31 cellular contexts compared by ENCODE assay signal in genomic region chr2:219676586-219676985, GRCh38. TPM values are rescaled to one million over a fixed set of nuclear protein-coding genes. Genes with fewer than 3 reads are reported as not detected.
"Had no signal": no experiment of that assay in that cellular context is flagged by ENCODE, and none has a peak within 500 bp of the region (broad histone marks: within the 10 kb centered on the region; RNA-seq: fewer than 3 reads in every experiment).

No MANE protein-coding gene starts in this region.

- H3K4me3 ChIP-seq: adrenal gland, cardiac muscle cell, MG63 had no signal

- DNase-seq: activated B cell treated with CpG ODN at 0.5 μM for 24 hours; activated CD4-positive, alpha-beta memory T cell treated with anti-CD3 and anti-CD28 coated beads for 36 hours; activated CD4-positive, alpha-beta T cell treated with anti-CD3 and anti-CD28 coated beads for 4 hours; activated CD4-positive, alpha-beta T cell treated with anti-CD3 and anti-CD28 coated beads, Interleukin-2, amount 50 U/mL, for 1 hour; activated CD4-positive, CD25-positive, alpha-beta regulatory T cell treated with anti-CD3 and anti-CD28 coated beads, Interleukin-2, amount 50 U/mL, for 72 hours; activated CD8-positive, alpha-beta memory T cell treated with anti-CD3 and anti-CD28 coated beads, Interleukin-2, amount 50 U/mL, for 4 hours; activated gamma-delta T cell treated with Interleukin-2 at 50 U/mL for 16 hours; activated naive CD4-positive, alpha-beta T cell treated with anti-CD3 and anti-CD28 coated beads for 36 hours; activated T-cell treated with anti-CD3 and anti-CD28 coated beads for 4 hours; activated T-cell treated with anti-CD3 and anti-CD28 coated beads, Interleukin-2, amount 50 U/mL, for 4 hours; adrenal gland; Karpas-422; KBM-7; MG63; NCI-H1092; NCI-H1436 treated with DMSO at 0.1 percent for 48 hours; NCI-H1694 treated with DMSO at 0.1 percent for 48 hours; NCI-H2029; NCI-H345; NCI-H524 treated with DMSO at 0.1 percent for 48 hours; NCI-H748 treated with DMSO at 0.1 percent for 48 hours; NK-92 treated with Interleukin-12 subunit alpha and Interleukin-12 subunit beta, amount 100 ng/mL, for 24 hours; Right ventricle myocardium superior; SW 1271; T-helper 1 cell; T-helper 2 cell; T-helper 9 cell had no signal

- H3K27ac ChIP-seq: adrenal gland, cardiac muscle cell, VCaP had no signal

- H3K4me1 ChIP-seq: adrenal gland had no signal

- H3K9me3 ChIP-seq: adrenal gland, MG63 had no signal

- H3K36me3 ChIP-seq: adrenal gland, cardiac muscle cell, MG63 had no signal

- H3K27me3 ChIP-seq: cardiac muscle cell, MG63 had no signal

- ATAC-seq: activated naive CD4-positive, alpha-beta T cell treated with anti-CD3 and anti-CD28 coated beads, Interleukin-2, amount 50 U/mL, for 72 hours; activated T-cell treated with anti-CD3 and anti-CD28 coated beads, Interleukin-2, amount 50 U/mL, for 4 hours had no signal

RNA-seq across cellular contexts. Expression of gene SLC4A3, which starts 49.2 kb away (rescaled TPM):
- total RNA-seq: activated B cell treated with CpG ODN at 0.5 μM for 24 hours; activated CD4-positive, alpha-beta memory T cell treated with anti-CD3 and anti-CD28 coated beads for 36 hours; activated naive CD4-positive, alpha-beta T cell treated with anti-CD3 and anti-CD28 coated beads for 36 hours; activated naive CD4-positive, alpha-beta T cell treated with anti-CD3 and anti-CD28 coated beads, Interleukin-2, amount 50 U/mL, for 72 hours; activated T-helper 1 cell treated with anti-CD3 and anti-CD28 coated beads, Interleukin-12 subunit alpha, Interleukin-12 subunit beta, Interleukin-2, Interleukin-4 antibody, amounts not matched to agents 30 ng/mL and 10 ng/mL and 1 ng/mL, durations not matched to agents 14 hours and 24 hours and 36 hours had no signal
